11 cellular contexts compared by ENCODE assay signal in genomic region chr22:20511578-20512259, GRCh38. TPM values are rescaled to one million over a fixed set of nuclear protein-coding genes. Genes with fewer than 3 reads are reported as not detected.
DNase-seq lines count a peak whose midpoint lies in the region; ATAC-seq and TF ChIP-seq lines count a peak whose summit lies in the region.
"Had no signal": no experiment of that assay in that cellular context is flagged by ENCODE, and none has a peak within 500 bp of the region (broad histone marks: within the 10 kb centered on the region; RNA-seq: fewer than 3 reads in every experiment).

No MANE protein-coding gene starts in this region.

- H2AFZ ChIP-seq in GM23248 (no peak overlapping the region), neural progenitor cell (replicated peaks) (no peak overlapping the region)

- peaks cover 32 to 72% (median 46%) of the 10 kb centered on the region in 10 experiments for H3K4me1 ChIP-seq in BLaER1 treated with 17β-estradiol and CSF1 and Interleukin-3, amounts not matched to agents 10 nM and 100 nM
- H3K4me1 ChIP-seq in GM23248 (ENCODE audit: insufficient read depth) (peaks cover 46% of the 10 kb centered on the region), endodermal cell (ENCODE audit: control insufficient read depth, insufficient read depth, low read length) (peaks cover 4% of the 10 kb centered on the region), neural progenitor cell (peaks cover 23% of the 10 kb centered on the region), uterus (peaks cover 7 to 28% of the 10 kb centered on the region in 2 donors)

- DNase-seq in GM23248 (no peak), endodermal cell (no peak), neural progenitor cell (ENCODE audit: low spot score) (no peak), uterus (no peak), RKO (ENCODE audit: low spot score) (no peak)
- DNase-seq: erythroblast; mammary epithelial cell; stimulated activated naive CD8-positive, alpha-beta T cell treated with anti-CD3 and anti-CD28 coated beads, Interleukin-15, Interleukin-2, amounts not matched to agents 100 U/mL and 50 U/mL, for 24 hours had no signal

- H3K27me3 ChIP-seq in BLaER1 treated with 17β-estradiol and CSF1 and Interleukin-3, amounts not matched to agents 10 nM and 100 nM: no peaks in the 10 kb centered on the region
- H3K27me3 ChIP-seq in GM23248 (replicated peaks; ENCODE audit: insufficient read depth): no peaks in the 10 kb centered on the region
- no peaks in the 10 kb centered on the region for H3K27me3 ChIP-seq in endodermal cell (ENCODE audit: control insufficient read depth, insufficient read depth, low read length, poor library complexity, severe bottlenecking)
- H3K27me3 ChIP-seq in neural progenitor cell: no peaks in the 10 kb centered on the region
- no peaks in the 10 kb centered on the region for H3K27me3 ChIP-seq in uterus

- in situ Hi-C loops in GM23248 (cut with MboI): no loop called here

- H3K79me2 ChIP-seq in GM23248 (ENCODE audit: insufficient read depth): peaks cover 98% of the 10 kb centered on the region
- H3K79me2 ChIP-seq in neural progenitor cell (ENCODE audit: low read depth): peaks cover 88% of the 10 kb centered on the region

- TF ChIP-seq POLR2A in uterus (IDR thresholded peaks at IDR 0.05): no peak

- peaks cover 35 to 66% (median 59%) of the 10 kb centered on the region in 11 experiments for H3K36me3 ChIP-seq in BLaER1 treated with 17β-estradiol and CSF1 and Interleukin-3, amounts not matched to agents 10 nM and 100 nM
- H3K36me3 ChIP-seq in GM23248 (ENCODE audit: low read depth): 0 out of 2 replicates have a peak, but pooled peaks cover 6% of the 10 kb centered on the region
- H3K36me3 ChIP-seq in endodermal cell (ENCODE audit: control insufficient read depth, insufficient read depth, low read length): peaks cover 20% of the 10 kb centered on the region
- no peaks in the 10 kb centered on the region for H3K36me3 ChIP-seq in neural progenitor cell
- H3K36me3 ChIP-seq in uterus: no peaks in the 10 kb centered on the region

- H3K4me2 ChIP-seq in BLaER1 treated with 17β-estradiol and CSF1 and Interleukin-3, amounts not matched to agents 10 nM and 100 nM: peak overlapping the region; percentile 10 to 100 (median 99); a peak in 19 of 22 replicates
- H3K4me2 ChIP-seq in GM23248 (ENCODE audit: unreplicated experiment) (no peak overlapping the region), neural progenitor cell (no peak overlapping the region)

- no peak overlapping the region for H3K4me3 Mint-ChIP-seq in endodermal cell
- no peak overlapping the region for H3K4me3 Mint-ChIP-seq in neural progenitor cell

- no peaks in the 10 kb centered on the region for H3K9me2 ChIP-seq in GM23248 (ENCODE audit: insufficient read depth)

- peaks cover 73 to 89% (median 79%) of the 10 kb centered on the region in 11 experiments for H4K20me1 ChIP-seq in BLaER1 treated with 17β-estradiol and CSF1 and Interleukin-3, amounts not matched to agents 10 nM and 100 nM
- peaks cover 7% of the 10 kb centered on the region; the same call in 1 of the 2 replicates for H4K20me1 ChIP-seq in GM23248 (ENCODE audit: insufficient read depth)
- H4K20me1 ChIP-seq in neural progenitor cell (ENCODE audit: low read depth): peaks cover 64% of the 10 kb centered on the region

- H3F3A ChIP-seq in GM23248 (ENCODE audit: insufficient read depth): peaks cover 48% of the 10 kb centered on the region
- H3F3A ChIP-seq in neural progenitor cell (ENCODE audit: low read depth): peaks cover 5% of the 10 kb centered on the region

- H3K36me3 Mint-ChIP-seq in endodermal cell (ENCODE audit: low read depth) (peaks cover 15% of the 10 kb centered on the region), neural progenitor cell (peaks cover 11% of the 10 kb centered on the region)

- ATAC-seq in HG03378 (IDR thresholded peaks at IDR 0.05; ENCODE audit: unreplicated experiment): no peak
- ATAC-seq: stimulated activated naive CD8-positive, alpha-beta T cell treated with anti-CD3 and anti-CD28 coated beads, Interleukin-15, Interleukin-2, amounts not matched to agents 100 U/mL and 50 U/mL, for 24 hours had no signal

- H3K9me3 ChIP-seq in BLaER1 treated with 17β-estradiol and CSF1 and Interleukin-3, amounts not matched to agents 10 nM and 100 nM (replicated peaks in 1 of 11): no peaks in the 10 kb centered on the region
- no peaks in the 10 kb centered on the region for H3K9me3 ChIP-seq in GM23248 (ENCODE audit: low read depth)
- H3K9me3 ChIP-seq in endodermal cell (ENCODE audit: control insufficient read depth, low read length): no peaks in the 10 kb centered on the region
- H3K9me3 ChIP-seq in neural progenitor cell (ENCODE audit: low read depth): no peaks in the 10 kb centered on the region
- H3K9me3 ChIP-seq in uterus: no peaks in the 10 kb centered on the region

- H3K27ac ChIP-seq in BLaER1 treated with 17β-estradiol and CSF1 and Interleukin-3, amounts not matched to agents 10 nM and 100 nM: peak overlapping the region in 1 of 11 experiments; percentile 27; a peak in 1 of 22 replicates
- H3K27ac ChIP-seq in GM23248 (peak overlapping the region; percentile 99), endodermal cell (ENCODE audit: low read depth, low read length) (no peak overlapping the region), neural progenitor cell (no peak overlapping the region), uterus (peak overlapping the region in 1 of 2 donors; percentile 97)

- H3K4me1 Mint-ChIP-seq in endodermal cell: peaks cover 30% of the 10 kb centered on the region
- peaks cover 38% of the 10 kb centered on the region for H3K4me1 Mint-ChIP-seq in neural progenitor cell

- intact Hi-C loops in uterus (cut with DNase I; ENCODE audit: low total_unique reads): no loop called here

- no peak for TF ChIP-seq CTCF in endodermal cell (conservative IDR thresholded peaks at IDR 0.05)
- TF ChIP-seq CTCF in neural progenitor cell (IDR thresholded peaks at IDR 0.05): no peak
- TF ChIP-seq CTCF in uterus (IDR thresholded peaks at IDR 0.05): no peak

- 84 to 88% methylated on average over 4 of the region's 4 CpGs for WGBS in GM23248 (ENCODE audit: low coverage in 1 of 2, low lambda C conversion rate in 2 of 2, missing lambda C conversion rate in 2 of 2), 2 experiments
- WGBS in endodermal cell (ENCODE audit: insufficient coverage in 1 of 2, insufficient read length in 1 of 2), 2 experiments: 86 to 100% methylated on average over 3 to 4 of the region's 4 CpGs

- H3K9ac ChIP-seq in BLaER1 treated with 17β-estradiol and CSF1 and Interleukin-3, amounts not matched to agents 10 nM and 100 nM: peak overlapping the region in 1 of 11 experiments; percentile 19; a peak in 1 of 22 replicates
- H3K9ac ChIP-seq in GM23248 (0 out of 2 replicates have a peak overlapping the region, but pooled peaks have one; percentile 29), endodermal cell (ENCODE audit: extremely low read depth, low read length, poor library complexity, severe bottlenecking) (no peak overlapping the region), neural progenitor cell (no peak overlapping the region)

- peak overlapping the region; percentile 20 for H3K27ac Mint-ChIP-seq in endodermal cell
- peak overlapping the region; percentile 51 for H3K27ac Mint-ChIP-seq in neural progenitor cell

- H3K9me3 Mint-ChIP-seq in endodermal cell: no peaks in the 10 kb centered on the region
- no peaks in the 10 kb centered on the region for H3K9me3 Mint-ChIP-seq in neural progenitor cell

- H3K27me3 Mint-ChIP-seq in endodermal cell (ENCODE audit: insufficient read depth) (no peaks in the 10 kb centered on the region), neural progenitor cell (ENCODE audit: insufficient read depth, low read depth) (no peaks in the 10 kb centered on the region)
- H3K27me3 Mint-ChIP-seq: progenitor cell of endocrine pancreas had no signal

- no peak overlapping the region for H3K4me3 ChIP-seq in BLaER1 treated with 17β-estradiol and CSF1 and Interleukin-3, amounts not matched to agents 10 nM and 100 nM
- H3K4me3 ChIP-seq in GM23248: no peak overlapping the region
- H3K4me3 ChIP-seq in endodermal cell (ENCODE audit: low read length): no peak overlapping the region
- H3K4me3 ChIP-seq in neural progenitor cell: no peak overlapping the region
- no peak overlapping the region for H3K4me3 ChIP-seq in uterus

RNA-seq across cellular contexts. Expression of gene MED15, which starts 4.3 kb away (rescaled TPM):
- total RNA-seq in GM23248 (2014; rRNA removed; shearing (Covaris generic)): 40.0 and 40.2 TPM in 2 replicates
- polyA plus RNA-seq in GM23248 (2016; fragmentation: Nextera tagmentation; extraction: Ambion mirVana): 69.4 and 69.7 TPM in 2 replicates
- 10 to 100 TPM; 61.4 to 62.7 TPM for total RNA-seq in endodermal cell
- 49.1 TPM for polyA plus RNA-seq in endodermal cell (2013, experiment 1 of 2)
- 45.9 TPM for polyA plus RNA-seq in endodermal cell (2013, experiment 2 of 2)
- 11.4 and 21.3 TPM in 2 replicates for total RNA-seq in neural progenitor cell (ENCODE audit: low replicate concordance)
- 100 to 1,000 TPM in 1 of 4 donors, 10 to 100 TPM in 3; 16.5 to 110 (median 38.6) TPM for total RNA-seq in uterus

RNA-seq across cellular contexts. Expression of gene KLHL22, which starts 16.1 kb away (rescaled TPM):
- 37.7 and 41.3 TPM in 2 replicates for total RNA-seq in GM23248 (2014; rRNA removed; shearing (Covaris generic))
- 19.0 and 20.0 TPM in 2 replicates for polyA plus RNA-seq in GM23248 (2016; fragmentation: Nextera tagmentation; extraction: Ambion mirVana)
- total RNA-seq in endodermal cell: 10 to 100 TPM; 26.5 to 32.8 TPM
- polyA plus RNA-seq in endodermal cell (2013, experiment 1 of 2): 23.7 TPM
- 23.3 TPM for polyA plus RNA-seq in endodermal cell (2013, experiment 2 of 2)
- total RNA-seq in neural progenitor cell (ENCODE audit: low replicate concordance): 14.3 and 31.9 TPM in 2 replicates
- 10 to 100 TPM; 14.1 to 73.8 (median 42.7) TPM for total RNA-seq in uterus

Comparison
In these comparisons a context has a peak if more than half of its experiments do, and no peak if none do; other contexts are left out.
1. H3K4me2 ChIP-seq: peak in BLaER1 treated with 17β-estradiol and CSF1 and Interleukin-3, amounts not matched to agents 10 nM and 100 nM (11 of 11); none in GM23248 (single experiment) and neural progenitor cell (single experiment).